ENCODE assay signal across 1 cellular context in genomic region chr3:134753999-134754742, GRCh38.
TF ChIP-seq lines count a peak whose summit lies in the region.

No MANE protein-coding gene starts in this region.

TF ChIP-seq in H1, 55 proteins besides CTCF, POLR2A, EP300 and RAD21:
- TF ChIP-seq RFX5 (IDR thresholded peaks at IDR 0.05; ENCODE audit: borderline replicate concordance, low read depth, low read length): no peak
- TF ChIP-seq RNF2 (IDR thresholded peaks at IDR 0.05; ENCODE audit: borderline replicate concordance, low read depth, low read length, missing control alignments, poor library complexity, severe bottlenecking): no peak
- TF ChIP-seq TBP (IDR thresholded peaks at IDR 0.05; ENCODE audit: low read depth, low read length): no peak
- no peak for TF ChIP-seq TEAD4 (IDR thresholded peaks at IDR 0.05; ENCODE audit: low read depth, low read length)
- no peak for TF ChIP-seq JUND (IDR thresholded peaks at IDR 0.05; ENCODE audit: low read length)
- TF ChIP-seq, protein P1, sequence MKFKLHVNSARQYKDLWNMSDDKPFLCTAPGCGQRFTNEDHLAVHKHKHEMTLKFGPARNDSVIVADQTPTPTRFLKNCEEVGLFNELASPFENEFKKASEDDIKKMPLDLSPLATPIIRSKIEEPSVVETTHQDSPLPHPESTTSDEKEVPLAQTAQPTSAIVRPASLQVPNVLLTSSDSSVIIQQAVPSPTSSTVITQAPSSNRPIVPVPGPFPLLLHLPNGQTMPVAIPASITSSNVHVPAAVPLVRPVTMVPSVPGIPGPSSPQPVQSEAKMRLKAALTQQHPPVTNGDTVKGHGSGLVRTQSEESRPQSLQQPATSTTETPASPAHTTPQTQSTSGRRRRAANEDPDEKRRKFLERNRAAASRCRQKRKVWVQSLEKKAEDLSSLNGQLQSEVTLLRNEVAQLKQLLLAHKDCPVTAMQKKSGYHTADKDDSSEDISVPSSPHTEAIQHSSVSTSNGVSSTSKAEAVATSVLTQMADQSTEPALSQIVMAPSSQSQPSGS (IDR thresholded peaks at IDR 0.05; ENCODE audit: low read length): no peak
- TF ChIP-seq CHD1 (IDR thresholded peaks at IDR 0.05; ENCODE audit: low read depth, low read length): no peak
